ENCODE assay signal across 8 cellular contexts in genomic region chr1:145917595-145917994, GRCh38. TPM values are rescaled to one million over a fixed set of nuclear protein-coding genes. Genes with fewer than 3 reads are reported as not detected.
DNase-seq lines count a peak whose midpoint lies in the region; ATAC-seq and TF ChIP-seq lines count a peak whose summit lies in the region.

No MANE protein-coding gene starts in this region.

- H3K4me1 ChIP-seq in colonic mucosa, result peaks cover 6% of the 10 kb centered on the region

- H3K9ac ChIP-seq in colonic mucosa (ENCODE audit: low read depth in 2 of 2, low read length in 2 of 2), result peak overlapping the region; percentile 90 to 95

- no peaks in the 10 kb centered on the region for H3K9me3 Mint-ChIP-seq in naive thymus-derived CD8-positive, alpha-beta T cell

- H3K9me3 ChIP-seq in colonic mucosa, result no peaks in the 10 kb centered on the region

- H3K36me3 ChIP-seq in colonic mucosa, result no peaks in the 10 kb centered on the region

- ATAC-seq in naive thymus-derived CD8-positive, alpha-beta T cell, result no peak
- ATAC-seq in GM18870 (IDR thresholded peaks at IDR 0.05; ENCODE audit: unreplicated experiment), result no peak

- peak overlapping the region; percentile 91 to 97 (median 96) for H3K27ac Mint-ChIP-seq in naive thymus-derived CD8-positive, alpha-beta T cell

- DNase-seq in AG10803 (ENCODE audit: low read depth) (no peak), colonic mucosa (no peak), NAMALWA (ENCODE audit: low spot score) (no peak), Ammon's horn (ENCODE audit: low spot score) (no peak), foreskin melanocyte (no peak)
- DNase-seq in Jurkat, Clone E6-1 (ENCODE audit: low read depth, low spot score), result no peak
- no peak for DNase-seq in naive thymus-derived CD8-positive, alpha-beta T cell

- peak overlapping the region; percentile 87 to 94 (median 92) for H3K4me3 Mint-ChIP-seq in naive thymus-derived CD8-positive, alpha-beta T cell

- peaks cover 29 to 60% (median 53%) of the 10 kb centered on the region in 4 donors for H3K4me1 Mint-ChIP-seq in naive thymus-derived CD8-positive, alpha-beta T cell

- TF ChIP-seq CTCF in AG10803 (conservative IDR thresholded peaks at IDR 0.05; ENCODE audit: low read length) (no peak), colonic mucosa (IDR thresholded peaks at IDR 0.05) (no peak)

- H3K4me3 ChIP-seq in AG10803 (ENCODE audit: low read length) (peak overlapping the region; percentile 79), colonic mucosa (peak overlapping the region; percentile 77)
- H3K4me3 ChIP-seq in Jurkat, Clone E6-1 (ENCODE audit: low read length), result peak overlapping the region; percentile 99

- intact Hi-C loops in colonic mucosa (cut with DNase I), result loop anchor here (5.0 to 10.0 kb wide), 2 partner anchors 40 to 73 kb away; partner anchors contain the start of genes LIX1L and NUDT17

- POLR2A ChIA-PET in naive thymus-derived CD8-positive, alpha-beta T cell (lab: Charles Lee), result interaction anchor here (0.6 to 6.7 kb wide), 8 partner anchors 10 to 120 kb away, joined by 3 to 117 read pairs (median 8); partner anchors contain the start of genes ANKRD34A, LIX1L, NUDT17 and PIAS3

- peaks cover 0 to 53% (median 3%) of the 10 kb centered on the region in 3 donors for H3K36me3 Mint-ChIP-seq in naive thymus-derived CD8-positive, alpha-beta T cell

- no peaks in the 10 kb centered on the region for H3K27me3 ChIP-seq in colonic mucosa

- no peak overlapping the region for H3K27ac ChIP-seq in colonic mucosa

- H3K27me3 Mint-ChIP-seq in naive thymus-derived CD8-positive, alpha-beta T cell, result no peaks in the 10 kb centered on the region

RNA-seq across cellular contexts. Expression of gene PEX11B, which starts 0.9 kb away (rescaled TPM):
- polyA plus RNA-seq in Jurkat, Clone E6-1 (2012; ENCODE audit: insufficient read depth, insufficient read length), result 33.3 TPM
- 10 to 100 TPM; 28.2 to 31.1 TPM for total RNA-seq in colonic mucosa
- 10 to 100 TPM; 37.5 to 39.7 TPM for total RNA-seq in naive thymus-derived CD8-positive, alpha-beta T cell
- 10 to 100 TPM; 35.3 to 50.3 (median 44.0) TPM for polyA plus RNA-seq in naive thymus-derived CD8-positive, alpha-beta T cell

RNA-seq across cellular contexts. Expression of gene ITGA10, which starts 7.7 kb away (rescaled TPM):
- polyA plus RNA-seq in Jurkat, Clone E6-1 (2012; ENCODE audit: insufficient read depth, insufficient read length), result 1.2 TPM
- 1 to 10 TPM in 1 of 2 donors, under 1 TPM in 1; 0.19 to 1.7 TPM for total RNA-seq in colonic mucosa
- total RNA-seq in naive thymus-derived CD8-positive, alpha-beta T cell, result 1 to 10 TPM; 5.0 to 5.1 TPM
- not detected for polyA plus RNA-seq in naive thymus-derived CD8-positive, alpha-beta T cell

RNA-seq across cellular contexts. Expression of gene RBM8A, which starts 9.7 kb away (rescaled TPM):
- polyA plus RNA-seq in Jurkat, Clone E6-1 (2012; ENCODE audit: insufficient read depth, insufficient read length), result 458 TPM
- 100 to 1,000 TPM; 108 to 148 TPM for total RNA-seq in colonic mucosa
- total RNA-seq in naive thymus-derived CD8-positive, alpha-beta T cell, result 100 to 1,000 TPM; 135 to 138 TPM
- 100 to 1,000 TPM; 127 to 191 (median 148) TPM for polyA plus RNA-seq in naive thymus-derived CD8-positive, alpha-beta T cell

RNA-seq across cellular contexts. Expression of gene ANKRD35, which starts 31.9 kb away (rescaled TPM):
- polyA plus RNA-seq in Jurkat, Clone E6-1 (2012; ENCODE audit: insufficient read depth, insufficient read length), result not detected
- total RNA-seq in colonic mucosa, result under 1 TPM; 0.53 to 0.59 TPM
- total RNA-seq in naive thymus-derived CD8-positive, alpha-beta T cell, result not detected
- under 1 TPM; 0.27 to 0.57 (median 0.42) TPM for polyA plus RNA-seq in naive thymus-derived CD8-positive, alpha-beta T cell

RNA-seq across cellular contexts. Expression of gene LIX1L, which starts 40.2 kb away (rescaled TPM):
- polyA plus RNA-seq in Jurkat, Clone E6-1 (2012; ENCODE audit: insufficient read depth, insufficient read length), result 10.8 TPM
- total RNA-seq in colonic mucosa, result 1 to 10 TPM; 4.7 to 8.6 TPM
- total RNA-seq in naive thymus-derived CD8-positive, alpha-beta T cell, result 10 to 100 TPM; 54.6 to 59.4 TPM
- 10 to 100 TPM; 26.3 to 31.7 (median 29.3) TPM for polyA plus RNA-seq in naive thymus-derived CD8-positive, alpha-beta T cell
